Comparison of ENCODE assay signal across 14 cellular contexts in genomic region chr5:28374492-28374934, GRCh38.
DNase-seq lines count a peak whose midpoint lies in the region; ATAC-seq and TF ChIP-seq lines count a peak whose summit lies in the region.
"Had no signal": no experiment of that assay in that cellular context is flagged by ENCODE, and none has a peak within 500 bp of the region (broad histone marks: within the 10 kb centered on the region; RNA-seq: fewer than 3 reads in every experiment).

No MANE protein-coding gene starts in this region.

- H3K9me3 ChIP-seq in SJCRH30 (replicated peaks) (no peaks in the 10 kb centered on the region), left lung (peaks cover 0 to 10% of the 10 kb centered on the region in 2 donors)
- H3K9me3 ChIP-seq: ascending aorta, BE2C had no signal

- H3K36me3 ChIP-seq in SJCRH30 (no peaks in the 10 kb centered on the region), left lung (no peaks in the 10 kb centered on the region)
- H3K36me3 ChIP-seq: ascending aorta, BE2C had no signal

- no peak for TF ChIP-seq POLR2A in NB4 (IDR thresholded peaks at IDR 0.05; ENCODE audit: extremely low read depth, insufficient read length)

- TF ChIP-seq CTCF in NB4 (IDR thresholded peaks at IDR 0.05; ENCODE audit: low read depth, low read length) (no peak), left lung (IDR thresholded peaks at IDR 0.05) (no peak)

- H3K4me3 ChIP-seq in NB4 (ENCODE audit: low read depth, low read length) (no peak overlapping the region), SJCRH30 (no peak overlapping the region), left lung (no peak overlapping the region)
- H3K4me3 ChIP-seq: ascending aorta had no signal

- no peak overlapping the region for H3K27ac ChIP-seq in SJCRH30
- H3K27ac ChIP-seq in left lung: no peak overlapping the region
- H3K27ac ChIP-seq: ascending aorta had no signal

- no peaks in the 10 kb centered on the region for H3K4me1 ChIP-seq in SJCRH30
- H3K4me1 ChIP-seq in left lung: no peaks in the 10 kb centered on the region
- H3K4me1 ChIP-seq: ascending aorta, BE2C had no signal

- DNase-seq in DMS79 treated with DMSO at 0.1 percent for 48 hours (lab: John Stamatoyannopoulos, UW) (peak; percentile 93), NB4 (ENCODE audit: low read depth) (peak; percentile 22), SJCRH30 (peak; percentile 9 to 38), left lung (peak in 1 of 2 donors; percentile 82), NCI-H774 (lab: John Stamatoyannopoulos, UW) (no peak), DMS 273 (lab: John Stamatoyannopoulos, UW; ENCODE audit: unreplicated experiment) (no peak)
- DNase-seq: activated CD4-positive, alpha-beta T cell treated with anti-CD3 and anti-CD28 coated beads, Interleukin-2, amount 50 U/mL, for 1 hour; BE2C; NCI-H146; retina; stimulated activated naive CD4-positive, alpha-beta T cell treated with Interleukin-2 at 50 U/mL for 16 hours had no signal

- intact Hi-C loops in left lung (cut with DNase I): no loop called here

- H3K27me3 ChIP-seq in SJCRH30 (no peaks in the 10 kb centered on the region), left lung (no peaks in the 10 kb centered on the region)
- H3K27me3 ChIP-seq: ascending aorta, BE2C had no signal

- ATAC-seq in left lung (peak; percentile 97), HG03108 (IDR thresholded peaks at IDR 0.05; ENCODE audit: unreplicated experiment) (no peak), HG03280 (IDR thresholded peaks at IDR 0.05; ENCODE audit: unreplicated experiment) (no peak)

Comparison
In these comparisons a context has a peak if more than half of its experiments do, and no peak if none do; other contexts are left out.
1. DNase-seq: peak in DMS79 treated with DMSO at 0.1 percent for 48 hours (single experiment), NB4 (single experiment) and SJCRH30 (2 of 2); none in NCI-H774 (single experiment) and DMS 273 (single experiment).